Comparison of ENCODE assay signal across 20 cellular contexts in the genomic region with DNA sequence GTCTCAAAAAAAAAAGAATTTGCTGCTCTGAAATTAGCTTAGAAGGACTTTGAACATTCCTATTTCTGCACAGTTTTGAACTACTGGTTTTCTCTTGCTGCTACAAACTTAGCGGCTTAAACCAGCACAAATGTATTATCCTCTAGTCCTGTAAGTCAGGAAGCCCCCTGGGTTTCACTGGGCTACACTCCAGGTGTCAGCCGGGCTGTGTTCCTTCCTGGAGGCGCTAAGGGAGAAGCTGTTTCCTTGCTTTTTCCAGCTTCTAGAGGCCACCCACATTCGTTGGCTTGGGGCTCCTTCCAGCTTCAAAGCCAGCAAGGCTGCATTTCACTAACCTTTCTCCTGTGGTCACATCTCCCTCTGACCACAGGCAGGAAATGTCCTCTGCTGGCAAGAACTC.
"Had no signal": no experiment of that assay in that cellular context is flagged by ENCODE, and none has a peak within 500 bp of the region (broad histone marks: within the 10 kb centered on the region; RNA-seq: fewer than 3 reads in every experiment).

No MANE protein-coding gene starts in this region.

- DNase-seq: activated CD4-positive, alpha-beta T cell treated with anti-CD3 and anti-CD28 coated beads for 36 hours; activated CD4-positive, alpha-beta T cell treated with anti-CD3 and anti-CD28 coated beads, Interleukin-2, amount 50 U/mL, for 48 hours; activated gamma-delta T cell; adrenal gland; cerebellar nuclear complex; cortex of kidney; effector CD4-positive, alpha-beta T cell; lower lobe of right lung; naive thymus-derived CD8-positive, alpha-beta T cell; pancreas; stimulated activated CD4-positive, alpha-beta T cell treated with anti-CD3 and anti-CD28 coated beads, Interleukin-12 subunit alpha, Interleukin-12 subunit beta, amount 100 ng/mL, for 4 hours; stimulated activated CD4-positive, alpha-beta T cell treated with anti-CD3 and anti-CD28 coated beads, Interleukin-1b, Interleukin-23, amount 100 ng/mL, for 48 hours; stimulated activated CD8-positive, alpha-beta memory T cell treated with anti-CD3 and anti-CD28 coated beads, Interleukin-4, amount 100 ng/mL, for 48 hours; stimulated activated naive CD4-positive, alpha-beta T cell treated with Interleukin-2 at 50 U/mL for 16 hours; T-helper 2 cell; tibial artery had no signal

- H3K4me1 ChIP-seq: adrenal gland, breast epithelium, lower lobe of right lung, pancreas, tibial artery had no signal

- H3K9me3 Mint-ChIP-seq: activated naive CD4-positive, alpha-beta T cell treated with anti-CD3 and anti-CD28 coated beads, Interleukin-2, amount 50 U/mL, for 24 hours; naive thymus-derived CD8-positive, alpha-beta T cell; WTC11 had no signal

- H3K4me3 ChIP-seq: adrenal gland, breast epithelium, gastroesophageal sphincter, lower lobe of right lung, pancreas, tibial artery had no signal

- H3K4me1 Mint-ChIP-seq: activated CD4-positive, alpha-beta T cell treated with anti-CD3 and anti-CD28 coated beads for 36 hours; activated naive CD4-positive, alpha-beta T cell treated with anti-CD3 and anti-CD28 coated beads, Interleukin-2, amount 50 U/mL, for 24 hours; naive thymus-derived CD8-positive, alpha-beta T cell had no signal

- H3K27me3 Mint-ChIP-seq: activated CD4-positive, alpha-beta T cell treated with anti-CD3 and anti-CD28 coated beads for 36 hours; activated naive CD4-positive, alpha-beta T cell treated with anti-CD3 and anti-CD28 coated beads, Interleukin-2, amount 50 U/mL, for 24 hours; naive thymus-derived CD8-positive, alpha-beta T cell had no signal

- ATAC-seq: activated CD4-positive, alpha-beta T cell treated with anti-CD3 and anti-CD28 coated beads for 36 hours; gastroesophageal sphincter; lower lobe of right lung; naive thymus-derived CD8-positive, alpha-beta T cell; pancreas; WTC11 had no signal

- H3K4me3 Mint-ChIP-seq: activated CD4-positive, alpha-beta T cell treated with anti-CD3 and anti-CD28 coated beads for 36 hours; activated naive CD4-positive, alpha-beta T cell treated with anti-CD3 and anti-CD28 coated beads, Interleukin-2, amount 50 U/mL, for 24 hours; naive thymus-derived CD8-positive, alpha-beta T cell; WTC11 had no signal

- H3K9me3 ChIP-seq: adrenal gland, breast epithelium, gastroesophageal sphincter, lower lobe of right lung, pancreas, tibial artery had no signal

- H3K27ac Mint-ChIP-seq: activated CD4-positive, alpha-beta T cell treated with anti-CD3 and anti-CD28 coated beads for 36 hours; activated naive CD4-positive, alpha-beta T cell treated with anti-CD3 and anti-CD28 coated beads, Interleukin-2, amount 50 U/mL, for 24 hours; WTC11 had no signal

- H3K27ac ChIP-seq: adrenal gland, gastroesophageal sphincter, lower lobe of right lung, pancreas, tibial artery had no signal

- H3K36me3 Mint-ChIP-seq: activated naive CD4-positive, alpha-beta T cell treated with anti-CD3 and anti-CD28 coated beads, Interleukin-2, amount 50 U/mL, for 24 hours; naive thymus-derived CD8-positive, alpha-beta T cell; WTC11 had no signal

- H3K36me3 ChIP-seq: adrenal gland, breast epithelium, lower lobe of right lung, pancreas, tibial artery had no signal

- H3K27me3 ChIP-seq: adrenal gland, breast epithelium, gastroesophageal sphincter, pancreas, tibial artery had no signal
